13 cellular contexts compared by ENCODE assay signal in the genomic region with DNA sequence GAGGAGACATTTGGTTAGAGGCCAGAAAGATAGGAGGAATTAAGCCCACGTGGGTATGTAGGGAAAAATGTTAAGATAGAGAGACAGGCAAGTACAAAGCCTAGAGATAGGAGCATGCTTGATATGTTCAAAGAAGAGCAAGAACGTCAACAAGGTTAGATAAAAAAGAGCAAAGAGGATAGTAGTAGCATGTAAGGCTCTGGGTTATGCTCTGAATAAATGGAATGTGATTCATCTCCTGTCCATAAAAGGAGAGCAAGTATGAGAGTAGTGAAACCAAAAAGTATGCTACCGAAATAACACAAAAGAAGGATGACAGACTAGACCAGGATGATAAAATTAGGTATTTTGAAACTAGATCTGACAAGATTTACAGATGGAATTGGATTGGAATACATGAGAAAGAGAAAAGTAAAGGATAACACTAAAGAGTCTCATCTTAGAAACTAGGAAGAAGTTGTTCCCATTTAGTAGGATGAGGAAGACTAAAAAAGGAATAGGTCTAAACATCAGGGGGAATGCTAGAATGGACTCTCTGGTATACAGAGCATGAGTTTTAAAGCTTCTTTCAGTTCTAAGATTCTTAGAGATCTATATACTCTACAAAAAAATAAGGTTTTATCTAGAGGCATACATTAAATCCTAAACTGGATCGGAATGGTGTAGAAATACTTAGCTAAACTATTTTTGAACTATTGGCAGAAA. TPM values are rescaled to one million over a fixed set of nuclear protein-coding genes. Genes with fewer than 3 reads are reported as not detected.
DNase-seq lines count a peak whose midpoint lies in the region; ATAC-seq and TF ChIP-seq lines count a peak whose summit lies in the region.
"Had no signal": no experiment of that assay in that cellular context is flagged by ENCODE, and none has a peak within 500 bp of the region (broad histone marks: within the 10 kb centered on the region; RNA-seq: fewer than 3 reads in every experiment).

No MANE protein-coding gene starts in this region.

- no peaks in the 10 kb centered on the region for H3K79me2 ChIP-seq in osteoblast (ENCODE audit: insufficient read depth, low read length)

- DNase-seq in activated CD4-positive, alpha-beta T cell treated with anti-CD3 and anti-CD28 coated beads, Interleukin-2, amount 10 ng/mL, durations not matched to agents 24 days and 14 days, result no peak
- DNase-seq in activated CD4-positive, alpha-beta T cell treated with anti-CD3 and anti-CD28 coated beads for 1 hour, result no peak
- DNase-seq in M059J (ENCODE audit: low read depth) (peak; percentile 13), chondrocyte (ENCODE audit: low spot score) (no peak), osteoblast (ENCODE audit: insufficient read length, low spot score, missing footprints) (peak; percentile 65), DMS79 treated with DMSO at 0.1 percent for 48 hours (lab: John Stamatoyannopoulos, UW) (no peak)
- DNase-seq: activated CD4-positive, alpha-beta T cell treated with anti-CD3 and anti-CD28 coated beads, Interleukin-2, amount 50 U/mL, for 48 hours; GDM1; NCI-H1048; NCI-H526 had no signal

- no peak overlapping the region for H2AFZ ChIP-seq in osteoblast (ENCODE audit: low read length)

- H3K27me3 Mint-ChIP-seq in activated CD4-positive, alpha-beta T cell treated with anti-CD3 and anti-CD28 coated beads, Interleukin-2, amount 10 ng/mL, durations not matched to agents 24 days and 14 days, result no peaks in the 10 kb centered on the region
- no peaks in the 10 kb centered on the region for H3K27me3 Mint-ChIP-seq in chondrocyte (ENCODE audit: low read depth)
- H3K27me3 Mint-ChIP-seq: stimulated activated memory B cell treated with anti-CD40 and anti-IgM and Interleukin-4, amounts not matched to agents 10 μg/mL and 1 μg/mL and 100 μg/mL, for 72 hours had no signal

- H3K4me1 ChIP-seq in osteoblast (ENCODE audit: insufficient read depth, low read length), result peaks cover 3% of the 10 kb centered on the region

- TF ChIP-seq CTCF in chondrocyte (IDR thresholded peaks at IDR 0.05), result no peak
- TF ChIP-seq CTCF in osteoblast (IDR thresholded peaks at IDR 0.05; ENCODE audit: extremely low read depth, low read depth, low read length), result no peak

- no peaks in the 10 kb centered on the region for H3K9me3 Mint-ChIP-seq in activated CD4-positive, alpha-beta T cell treated with anti-CD3 and anti-CD28 coated beads, Interleukin-2, amount 10 ng/mL, durations not matched to agents 24 days and 14 days
- H3K9me3 Mint-ChIP-seq in chondrocyte (ENCODE audit: low read depth), result no peaks in the 10 kb centered on the region
- H3K9me3 Mint-ChIP-seq: stimulated activated memory B cell treated with anti-CD40 and anti-IgM and Interleukin-4, amounts not matched to agents 10 μg/mL and 1 μg/mL and 100 μg/mL, for 72 hours had no signal

- no peaks in the 10 kb centered on the region for H3K27me3 ChIP-seq in osteoblast (ENCODE audit: insufficient read depth, low read length)

- H3K4me3 Mint-ChIP-seq in activated CD4-positive, alpha-beta T cell treated with anti-CD3 and anti-CD28 coated beads, Interleukin-2, amount 10 ng/mL, durations not matched to agents 24 days and 14 days, result no peak overlapping the region
- peak overlapping the region; percentile 10 for H3K4me3 Mint-ChIP-seq in chondrocyte (ENCODE audit: unreplicated experiment)
- H3K4me3 Mint-ChIP-seq: stimulated activated memory B cell treated with anti-CD40 and anti-IgM and Interleukin-4, amounts not matched to agents 10 μg/mL and 1 μg/mL and 100 μg/mL, for 72 hours had no signal

- peaks cover 42% of the 10 kb centered on the region for H3K36me3 Mint-ChIP-seq in activated CD4-positive, alpha-beta T cell treated with anti-CD3 and anti-CD28 coated beads, Interleukin-2, amount 10 ng/mL, durations not matched to agents 24 days and 14 days (ENCODE audit: low read depth)
- peaks cover 16% of the 10 kb centered on the region for H3K36me3 Mint-ChIP-seq in chondrocyte (ENCODE audit: low read depth)

- peaks cover 2% of the 10 kb centered on the region for H4K20me1 ChIP-seq in osteoblast (ENCODE audit: insufficient read depth, low read length)

- peaks cover 36% of the 10 kb centered on the region for H3K36me3 ChIP-seq in osteoblast (ENCODE audit: insufficient read depth, low read length)

- peak overlapping the region; percentile 34 for H3K27ac Mint-ChIP-seq in activated CD4-positive, alpha-beta T cell treated with anti-CD3 and anti-CD28 coated beads, Interleukin-2, amount 10 ng/mL, durations not matched to agents 24 days and 14 days
- H3K27ac Mint-ChIP-seq in chondrocyte (ENCODE audit: unreplicated experiment), result peak overlapping the region; percentile 79
- H3K27ac Mint-ChIP-seq: stimulated activated memory B cell treated with anti-CD40 and anti-IgM and Interleukin-4, amounts not matched to agents 10 μg/mL and 1 μg/mL and 100 μg/mL, for 72 hours had no signal

- H3K27ac ChIP-seq in osteoblast (ENCODE audit: low read depth, low read length), result peak overlapping the region; percentile 44

- no peaks in the 10 kb centered on the region for H3K9me3 ChIP-seq in osteoblast (ENCODE audit: low read depth, low read length)

- ATAC-seq in GM19463 (IDR thresholded peaks at IDR 0.05; ENCODE audit: unreplicated experiment) (no peak), GM19395 (IDR thresholded peaks at IDR 0.05; ENCODE audit: unreplicated experiment) (no peak)
- ATAC-seq: stimulated activated memory B cell treated with anti-CD40 and anti-IgM and Interleukin-4, amounts not matched to agents 10 μg/mL and 1 μg/mL and 100 μg/mL, for 72 hours had no signal

- peaks cover 9% of the 10 kb centered on the region for H3K4me1 Mint-ChIP-seq in activated CD4-positive, alpha-beta T cell treated with anti-CD3 and anti-CD28 coated beads, Interleukin-2, amount 10 ng/mL, durations not matched to agents 24 days and 14 days
- H3K4me1 Mint-ChIP-seq in chondrocyte (ENCODE audit: low read depth), result peaks cover 41% of the 10 kb centered on the region
- H3K4me1 Mint-ChIP-seq: stimulated activated memory B cell treated with anti-CD40 and anti-IgM and Interleukin-4, amounts not matched to agents 10 μg/mL and 1 μg/mL and 100 μg/mL, for 72 hours had no signal

- intact Hi-C loops in activated CD4-positive, alpha-beta T cell treated with anti-CD3 and anti-CD28 coated beads, Interleukin-2, amount 10 ng/mL, durations not matched to agents 24 days and 14 days (cut with micrococcal nuclease), result no loop called here

- peak overlapping the region; percentile 4 for H3K4me3 ChIP-seq in osteoblast (ENCODE audit: insufficient read depth, low read length)

- H3K4me2 ChIP-seq in osteoblast (ENCODE audit: insufficient read depth, low read length), result peak overlapping the region; percentile 58

RNA-seq across cellular contexts. Expression of gene TRPM7, which starts 59.1 kb away (rescaled TPM):
- 39.4 and 41.5 TPM in 2 replicates for total RNA-seq in activated CD4-positive, alpha-beta T cell treated with anti-CD3 and anti-CD28 coated beads, Interleukin-2, amount 10 ng/mL, durations not matched to agents 24 days and 14 days
- total RNA-seq in M059J (2014; rRNA removed; shearing (Covaris generic)), result 16.3 and 16.7 TPM in 2 replicates
- 34.5 to 41.6 TPM (median 35.8 TPM) in 3 replicates for total RNA-seq in chondrocyte
- total RNA-seq in osteoblast, result 116 and 124 TPM in 2 replicates

Comparison
In these comparisons a context has a peak if more than half of its experiments do, and no peak if none do; other contexts are left out.
1. DNase-seq: peak in M059J (single experiment) and osteoblast (single experiment); none in activated CD4-positive, alpha-beta T cell treated with anti-CD3 and anti-CD28 coated beads, Interleukin-2, amount 10 ng/mL, durations not matched to agents 24 days and 14 days (single experiment), activated CD4-positive, alpha-beta T cell treated with anti-CD3 and anti-CD28 coated beads for 1 hour (single experiment), chondrocyte (single experiment) and DMS79 treated with DMSO at 0.1 percent for 48 hours (single experiment).